18 cellular contexts compared by ENCODE assay signal in the genomic region with DNA sequence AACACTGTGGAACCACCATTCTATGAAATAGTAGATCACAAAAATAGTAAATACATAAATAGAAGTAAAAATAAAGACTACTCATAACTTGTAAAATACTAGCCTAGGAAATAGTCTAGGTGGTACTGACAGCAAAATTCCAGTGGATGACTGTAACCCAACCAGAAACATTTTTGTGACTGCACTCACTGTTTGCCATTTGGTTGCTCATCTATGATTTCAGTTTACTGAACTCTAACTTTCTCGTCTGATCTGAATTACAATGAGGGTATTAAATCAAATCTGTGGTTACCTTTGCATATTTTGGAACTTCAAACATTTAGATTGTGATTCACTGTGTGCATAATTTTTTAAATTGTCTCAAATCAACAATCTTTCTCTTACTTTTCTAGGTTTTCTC.
DNase-seq lines count a peak whose midpoint lies in the region; ATAC-seq and TF ChIP-seq lines count a peak whose summit lies in the region.
"Had no signal": no experiment of that assay in that cellular context is flagged by ENCODE, and none has a peak within 500 bp of the region (broad histone marks: within the 10 kb centered on the region; RNA-seq: fewer than 3 reads in every experiment).

No MANE protein-coding gene starts in this region.

- in situ Hi-C loops in ACHN (cut with HindIII; ENCODE audit: low pct_ligation_motif_present, low pct_unique_long_range_greater_than_20kb, low sequenced_read_pairs): no loop called here

- POLR2A ChIA-PET in AG04450 (lab: Yijun Ruan, JAX): no interaction called here

- no peak for TF ChIP-seq CTCF in AG04450 (IDR thresholded peaks at IDR 0.05; ENCODE audit: low read depth, low read length)
- TF ChIP-seq CTCF in foreskin keratinocyte (conservative IDR thresholded peaks at IDR 0.05): no peak
- no peak for TF ChIP-seq CTCF in left lung (IDR thresholded peaks at IDR 0.05)

- H3K9me3 ChIP-seq in AG04450 (ENCODE audit: control insufficient read depth, insufficient read depth, low read length) (no peaks in the 10 kb centered on the region), left lung (no peaks in the 10 kb centered on the region)
- H3K9me3 ChIP-seq: ascending aorta, heart right ventricle, upper lobe of left lung had no signal

- H3K4me3 ChIP-seq in AG04450 (ENCODE audit: low read depth, low read length): no peak overlapping the region
- no peak overlapping the region for H3K4me3 ChIP-seq in left lung
- H3K4me3 ChIP-seq: ascending aorta, heart right ventricle, upper lobe of left lung had no signal

- peak; percentile 81 for ATAC-seq in foreskin keratinocyte
- ATAC-seq in GM18907 (IDR thresholded peaks at IDR 0.05; ENCODE audit: unreplicated experiment): no peak
- no peak for ATAC-seq in left lung
- ATAC-seq: CD8-positive, alpha-beta T cell; heart right ventricle had no signal

- H3K4me1 ChIP-seq in foreskin keratinocyte (peaks cover 6% of the 10 kb centered on the region), left lung (no peaks in the 10 kb centered on the region)
- H3K4me1 ChIP-seq: ascending aorta, heart right ventricle, upper lobe of left lung had no signal

- H3K27me3 ChIP-seq in AG04450 (ENCODE audit: control insufficient read depth, insufficient read depth, low read length): no peaks in the 10 kb centered on the region
- H3K27me3 ChIP-seq in foreskin keratinocyte: no peaks in the 10 kb centered on the region
- H3K27me3 ChIP-seq in left lung: no peaks in the 10 kb centered on the region
- H3K27me3 ChIP-seq: ascending aorta, heart right ventricle, upper lobe of left lung had no signal

- H3K27ac ChIP-seq in AG04450 (ENCODE audit: low read depth, low read length): no peak overlapping the region
- no peak overlapping the region for H3K27ac ChIP-seq in foreskin keratinocyte
- no peak overlapping the region for H3K27ac ChIP-seq in left lung
- H3K27ac ChIP-seq: ascending aorta, heart right ventricle, upper lobe of left lung had no signal

- H3K36me3 ChIP-seq in left lung: no peaks in the 10 kb centered on the region
- H3K36me3 ChIP-seq: ascending aorta, heart right ventricle, upper lobe of left lung had no signal

- CTCF ChIA-PET in AG04450 (lab: Charles Lee): no interaction called here

- intact Hi-C loops in left lung (cut with DNase I): no loop called here

- DNase-seq in AG04450 (ENCODE audit: low read depth, low spot score): peak; percentile 33
- DNase-seq in HS-27A (ENCODE audit: low read depth): peak; percentile 39
- DNase-seq in SW480 (ENCODE audit: low spot score): peak; percentile 49
- peak; percentile 67 to 69 for DNase-seq in foreskin keratinocyte
- no peak for DNase-seq in NCI-H69 (lab: John Stamatoyannopoulos, UW)
- DNase-seq in ACHN: no peak
- DNase-seq in left lung: no peak
- DNase-seq: activated CD8-positive, alpha-beta memory T cell treated with anti-CD3 and anti-CD28 coated beads, Interleukin-2, amount 50 U/mL, for 48 hours; CD8-positive, alpha-beta T cell; DMS79 treated with DMSO at 0.1 percent for 48 hours; erythroblast; heart right ventricle; NCI-H2029; NCI-H524; stimulated activated naive CD4-positive, alpha-beta T cell; upper lobe of left lung had no signal

Comparison
In these comparisons a context has a peak if more than half of its experiments do, and no peak if none do; other contexts are left out.
1. DNase-seq: peak in AG04450 (single experiment), HS-27A (single experiment), SW480 (single experiment) and foreskin keratinocyte (2 of 2); none in NCI-H69 (single experiment), ACHN (single experiment) and left lung (0 of 2).